8 cellular contexts compared by ENCODE assay signal in genomic region chr6:133952815-133953633, GRCh38. TPM values are rescaled to one million over a fixed set of nuclear protein-coding genes. Genes with fewer than 3 reads are reported as not detected.
DNase-seq lines count a peak whose midpoint lies in the region; ATAC-seq and TF ChIP-seq lines count a peak whose summit lies in the region.

TSS of gene TBPL1 (plus strand) at chr6:133953224. CDS start at chr6:133980126, 26,902 bp downstream.

- H3K9ac ChIP-seq in liver (ENCODE audit: low read depth in 1 of 2, low read length in 2 of 2) = peak within 1 kb of the TSS; percentile 86 to 88

- H3K4me3 ChIP-seq in CD4-positive, CD25-positive, alpha-beta regulatory T cell (ENCODE audit: low read depth, low read length) = peak within 1 kb of the TSS; percentile 91
- H3K4me3 ChIP-seq in liver (ENCODE audit: low read depth in 1 of 3, low read length in 3 of 3) = peak within 1 kb of the TSS; percentile 99

- H3K4me1 ChIP-seq in CD4-positive, CD25-positive, alpha-beta regulatory T cell (ENCODE audit: control insufficient read depth, insufficient read depth, low read length, poor library complexity, severe bottlenecking) = peaks cover 37% of the 10 kb centered on the region
- H3K4me1 ChIP-seq in liver (ENCODE audit: control insufficient read depth in 4 of 4, insufficient read depth in 4 of 4, low read length in 3 of 4) = peaks cover 5 to 52% (median 31%) of the 10 kb centered on the region in 4 donors

- H3K27me3 Mint-ChIP-seq in CD4-positive, CD25-positive, alpha-beta regulatory T cell = peaks cover 11% of the 10 kb centered on the region

- H3K36me3 Mint-ChIP-seq in CD4-positive, CD25-positive, alpha-beta regulatory T cell = no peaks in the 10 kb centered on the region

- H3K27me3 ChIP-seq in CD4-positive, CD25-positive, alpha-beta regulatory T cell (ENCODE audit: control insufficient read depth, insufficient read depth, low read length) = no peaks in the 10 kb centered on the region
- H3K27me3 ChIP-seq in liver (ENCODE audit: control insufficient read depth in 4 of 4, insufficient read depth in 4 of 4, low read length in 3 of 4) = no peaks in the 10 kb centered on the region

- H3K4me1 Mint-ChIP-seq in CD4-positive, CD25-positive, alpha-beta regulatory T cell = peaks cover 31 to 59% (median 43%) of the 10 kb centered on the region in 4 donors

- H3K4me3 Mint-ChIP-seq in CD4-positive, CD25-positive, alpha-beta regulatory T cell = peak within 1 kb of the TSS; percentile 96 to 100 (median 98)

- no peak for TF ChIP-seq CTCF in liver (IDR thresholded peaks at IDR 0.05; ENCODE audit: low read depth, low read length, missing input control)

- peak; percentile 94 for ATAC-seq in CD4-positive, CD25-positive, alpha-beta regulatory T cell (ENCODE audit: low read depth in 2 of 2)
- ATAC-seq in GM19397 (IDR thresholded peaks at IDR 0.05; ENCODE audit: unreplicated experiment) (peak; percentile 90), HG03565 (IDR thresholded peaks at IDR 0.05; ENCODE audit: unreplicated experiment) (peak; percentile 76)

- under 1% methylated on average over 64 of the region's 64 CpGs for WGBS in liver

- H3K9me3 ChIP-seq in CD4-positive, CD25-positive, alpha-beta regulatory T cell (ENCODE audit: control insufficient read depth in 2 of 2, low read length in 2 of 2) = no peaks in the 10 kb centered on the region
- H3K9me3 ChIP-seq in liver (ENCODE audit: control insufficient read depth in 4 of 4, low read length in 3 of 4) = no peaks in the 10 kb centered on the region

- H3K9me3 Mint-ChIP-seq in CD4-positive, CD25-positive, alpha-beta regulatory T cell = peaks cover 0 to 3% (median 0%) of the 10 kb centered on the region in 7 donors

- no peak for TF ChIP-seq RAD21 in liver (IDR thresholded peaks at IDR 0.05)

- peak within 1 kb of the TSS; percentile 72 for H3K27ac ChIP-seq in CD4-positive, CD25-positive, alpha-beta regulatory T cell (ENCODE audit: insufficient read depth, low read length, poor library complexity, severe bottlenecking)
- H3K27ac ChIP-seq in liver (ENCODE audit: low read depth in 1 of 2, low read length in 2 of 2) = peak within 1 kb of the TSS; percentile 87 to 92

- peak; percentile 85 to 95 (median 86) for DNase-seq in CD4-positive, CD25-positive, alpha-beta regulatory T cell
- DNase-seq in NCI-H748 treated with DMSO at 0.1 percent for 48 hours (lab: John Stamatoyannopoulos, UW) = peak; percentile 93
- DNase-seq in activated CD4-positive, alpha-beta T cell treated with anti-CD3 and anti-CD28 coated beads, Interleukin-2, amount 50 U/mL, for 48 hours = peak; percentile 93 to 94
- DNase-seq in dermis microvascular lymphatic vessel endothelial cell (ENCODE audit: low read depth in 2 of 2) = peak; percentile 92 to 97
- DNase-seq in stimulated activated CD4-positive, alpha-beta T cell treated with anti-CD3 and anti-CD28 coated beads, Interleukin-4, amount 100 ng/mL, for 1 hour = peak; percentile 92

- H3K36me3 ChIP-seq in CD4-positive, CD25-positive, alpha-beta regulatory T cell (ENCODE audit: control insufficient read depth, insufficient read depth, low read length) = no peaks in the 10 kb centered on the region
- no peaks in the 10 kb centered on the region for H3K36me3 ChIP-seq in liver (ENCODE audit: control insufficient read depth in 4 of 4, insufficient read depth in 3 of 4, low read depth in 1 of 4, low read length in 3 of 4)

- peak within 1 kb of the TSS; percentile 86 to 98 (median 96) for H3K27ac Mint-ChIP-seq in CD4-positive, CD25-positive, alpha-beta regulatory T cell

TF ChIP-seq in liver, 16 proteins besides CTCF, POLR2A, EP300 and RAD21:
- TF ChIP-seq NR2F2 (IDR thresholded peaks at IDR 0.05) (peak; percentile 47), RXRA (IDR thresholded peaks at IDR 0.05) (peak; percentile 41 to 48), JUND (IDR thresholded peaks at IDR 0.05) (peak in 1 of 2 donors; percentile 27), EGR1 (IDR thresholded peaks at IDR 0.05; ENCODE audit: low read depth in 2 of 2) (peak; percentile 77 to 91), YY1 (IDR thresholded peaks at IDR 0.05) (peak; percentile 69), HNF4A (conservative IDR thresholded peaks at IDR 0.05) (peak; percentile 10 to 11), REST (IDR thresholded peaks at IDR 0.05) (peak; percentile 92), FOXA1 (IDR thresholded peaks at IDR 0.05) (peak; percentile 14), SP1 (IDR thresholded peaks at IDR 0.05) (peak; percentile 59), TAF1 (conservative IDR thresholded peaks at IDR 0.05) (peak; percentile 85), FOXA2 (IDR thresholded peaks at IDR 0.05) (no peak), GABPA (IDR thresholded peaks at IDR 0.05 in 1 of 2, conservative IDR thresholded peaks at IDR 0.05 in 1 of 2) (peak; percentile 69 to 89), ZBTB33 (IDR thresholded peaks at IDR 0.05) (peak; percentile 56), HNF4G (IDR thresholded peaks at IDR 0.05) (no peak)
- TF ChIP-seq, protein P1, sequence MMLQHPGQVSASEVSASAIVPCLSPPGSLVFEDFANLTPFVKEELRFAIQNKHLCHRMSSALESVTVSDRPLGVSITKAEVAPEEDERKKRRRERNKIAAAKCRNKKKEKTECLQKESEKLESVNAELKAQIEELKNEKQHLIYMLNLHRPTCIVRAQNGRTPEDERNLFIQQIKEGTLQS (IDR thresholded peaks at IDR 0.05) = peak; percentile 22
- TF ChIP-seq, protein P2, sequence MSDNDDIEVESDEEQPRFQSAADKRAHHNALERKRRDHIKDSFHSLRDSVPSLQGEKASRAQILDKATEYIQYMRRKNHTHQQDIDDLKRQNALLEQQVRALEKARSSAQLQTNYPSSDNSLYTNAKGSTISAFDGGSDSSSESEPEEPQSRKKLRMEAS (IDR thresholded peaks at IDR 0.05) = peak; percentile 96

RNA-seq across cellular contexts. Expression of gene TBPL1, which starts in this region (rescaled TPM):
- total RNA-seq in CD4-positive, CD25-positive, alpha-beta regulatory T cell = 32.2 TPM
- 10 to 100 TPM; 55.1 to 73.6 (median 59.1) TPM for polyA plus RNA-seq in CD4-positive, CD25-positive, alpha-beta regulatory T cell
- total RNA-seq in dermis microvascular lymphatic vessel endothelial cell (21.4 and 21.6 TPM in 2 replicates), liver (10 to 100 TPM in 1 of 2 donors, 1 to 10 TPM in 1; 5.4 to 34.6 TPM)
- 10 to 100 TPM; 10.5 to 12.5 TPM for polyA plus RNA-seq in liver

Comparison
In these comparisons a context has a peak if more than half of its experiments do, and no peak if none do; other contexts are left out.
1. Peak in every context shown above with its lines: DNase-seq, ATAC-seq, H3K4me3 ChIP-seq and H3K27ac ChIP-seq.
2. RNA of gene TBPL1 (polyA plus RNA-seq): 55.1 to 73.6 TPM in CD4-positive, CD25-positive, alpha-beta regulatory T cell; 10.5 to 12.5 TPM in liver; every median in the first group is over 4 times any median in the second.